In genomic region chr6:137350857-137351256, GRCh38 we compare ENCODE assay signal across 37 cellular contexts.
"Had no signal": no experiment of that assay in that cellular context is flagged by ENCODE, and none has a peak within 500 bp of the region (broad histone marks: within the 10 kb centered on the region; RNA-seq: fewer than 3 reads in every experiment).

No MANE protein-coding gene starts in this region.

- DNase-seq: activated CD4-positive, alpha-beta memory T cell treated with anti-CD3 and anti-CD28 coated beads, Interleukin-2, amount 10 ng/mL, durations not matched to agents 7 days and 5 days; activated CD4-positive, alpha-beta T cell treated with anti-CD3 and anti-CD28 coated beads for 1 hour; activated CD4-positive, alpha-beta T cell treated with anti-CD3 and anti-CD28 coated beads for 48 hours; activated CD4-positive, CD25-positive, alpha-beta regulatory T cell; activated CD8-positive, alpha-beta memory T cell treated with anti-CD3 and anti-CD28 coated beads for 24 hours; activated CD8-positive, alpha-beta memory T cell treated with anti-CD3 and anti-CD28 coated beads, Interleukin-2, amount 10 ng/mL, durations not matched to agents 7 days and 5 days; activated CD8-positive, alpha-beta memory T cell treated with anti-CD3 and anti-CD28 coated beads, Interleukin-2, amount 50 U/mL, for 48 hours; activated effector memory CD4-positive, alpha-beta T cell treated with anti-CD3 and anti-CD28 coated beads, Interleukin-2, amount 50 U/mL, for 16 hours; activated naive CD4-positive, alpha-beta T cell; activated naive CD4-positive, alpha-beta T cell treated with anti-CD3 and anti-CD28 coated beads, Interleukin-2, amount 50 U/mL, for 16 hours; activated naive CD8-positive, alpha-beta T cell treated with anti-CD3 and anti-CD28 coated beads for 36 hours; activated T-cell treated with anti-CD3 and anti-CD28 coated beads, Interleukin-2, amount 50 U/mL, for 48 hours; amniotic stem cell; Kasumi-1; KG1; MG63; NCI-H1048; NCI-H1105 treated with DMSO at 0.1 percent for 48 hours; NCI-H1436; NCI-H1694; NCI-H1930; NCI-H2081 treated with DMSO at 0.1 percent for 48 hours; NCI-H345; NCI-H524 treated with DMSO at 0.1 percent for 48 hours; NK-92 treated with Interleukin-12 subunit alpha and Interleukin-12 subunit beta, amount 100 ng/mL, for 24 hours; SIG-M5; T-cell; T-helper 17 cell; T-helper 9 cell; WERI-Rb-1 had no signal

- H3K27me3 ChIP-seq: ascending aorta, MG63 had no signal

- ATAC-seq: activated CD8-positive, alpha-beta memory T cell treated with anti-CD3 and anti-CD28 coated beads, Interleukin-2, amount 10 ng/mL, durations not matched to agents 7 days and 5 days; activated T-helper 17 cell treated with anti-CD3 and anti-CD28 coated beads, Interleukin-2, amount 50 U/mL, for 72 hours; Right ventricle myocardium inferior; SK-N-SH treated with all-trans-retinoic acid at 6 μM for 48 hours; T-cell; T-helper 17 cell had no signal

- H3K27ac ChIP-seq: ascending aorta, cardiac muscle cell, PC-9, RWPE1, WERI-Rb-1 had no signal

- H3K4me3 ChIP-seq: ascending aorta, cardiac muscle cell, MG63, PC-9 had no signal
